34 cellular contexts compared by ENCODE assay signal in genomic region chr6:71280701-71281100, GRCh38.
"Had no signal": no experiment of that assay in that cellular context is flagged by ENCODE, and none has a peak within 500 bp of the region (broad histone marks: within the 10 kb centered on the region; RNA-seq: fewer than 3 reads in every experiment).

No MANE protein-coding gene starts in this region.

- H3K4me1 ChIP-seq: adrenal gland, ascending aorta, body of pancreas had no signal

- H3K36me3 ChIP-seq: adrenal gland, ascending aorta, brain microvascular endothelial cell, breast epithelium, cardiac muscle cell had no signal

- FAIRE-seq: astrocyte, bronchial epithelial cell had no signal

- H3K9me3 ChIP-seq: adrenal gland, ascending aorta, body of pancreas, breast epithelium had no signal

- H3K27ac ChIP-seq: adrenal gland, ascending aorta, body of pancreas, brain microvascular endothelial cell, breast epithelium, cardiac muscle cell had no signal

- DNase-seq: activated effector memory CD4-positive, alpha-beta T cell treated with anti-CD3 and anti-CD28 coated beads, Interleukin-2, amount 50 U/mL, for 16 hours; activated effector memory CD4-positive, alpha-beta T cell treated with Interleukin-2 at 50 U/mL for 16 hours; activated gamma-delta T cell; activated gamma-delta T cell treated with Interleukin-2 at 50 U/mL for 16 hours; activated naive CD4-positive, alpha-beta T cell; activated naive CD4-positive, alpha-beta T cell treated with anti-CD3 and anti-CD28 coated beads for 36 hours; activated naive CD4-positive, alpha-beta T cell treated with anti-CD3 and anti-CD28 coated beads, Interleukin-2, amount 10 ng/mL, durations not matched to agents 7 days and 5 days; activated naive CD4-positive, alpha-beta T cell treated with anti-CD3 and anti-CD28 coated beads, Interleukin-2, amount 50 U/mL, for 16 hours; activated naive CD4-positive, alpha-beta T cell treated with Interleukin-2 at 50 U/mL for 16 hours; activated naive CD8-positive, alpha-beta T cell treated with anti-CD3 and anti-CD28 coated beads for 36 hours; activated naive CD8-positive, alpha-beta T cell treated with anti-CD3 and anti-CD28 coated beads, Interleukin-2, amount 10 ng/mL, durations not matched to agents 7 days and 5 days; activated naive CD8-positive, alpha-beta T cell treated with anti-CD3 and anti-CD28 coated beads, Interleukin-2, amount 50 U/mL, for 24 hours; activated T-cell treated with anti-CD3 and anti-CD28 coated beads, Interleukin-2, amount 50 U/mL, for 1 hour; activated T-cell treated with anti-CD3 and anti-CD28 coated beads, Interleukin-2, amount 50 U/mL, for 24 hours; activated T-cell treated with anti-CD3 and anti-CD28 coated beads, Interleukin-2, amount 50 U/mL, for 4 hours; activated T-cell treated with anti-CD3 and anti-CD28 coated beads, Interleukin-2, amount 50 U/mL, for 48 hours; activated T-cell treated with anti-CD3 and anti-CD28 coated beads, Interleukin-2, amount 50 U/mL, for 72 hours; adrenal gland; amniotic stem cell; amygdala; anterior cingulate cortex; aorta; body of pancreas; brain microvascular endothelial cell; caudate nucleus; central memory CD4-positive, alpha-beta T cell; cerebellar nuclear complex had no signal

- H3K4me3 ChIP-seq: adrenal gland, ascending aorta, body of pancreas, breast epithelium, cardiac muscle cell had no signal

- H3K27me3 ChIP-seq: adrenal gland, ascending aorta, body of pancreas, brain microvascular endothelial cell, breast epithelium, cardiac muscle cell had no signal

- ATAC-seq: activated naive CD4-positive, alpha-beta T cell treated with anti-CD3 and anti-CD28 coated beads, Interleukin-2, amount 50 U/mL, for 72 hours; activated naive CD8-positive, alpha-beta T cell treated with anti-CD3 and anti-CD28 coated beads, Interleukin-2, amount 50 U/mL, for 24 hours; activated T-cell treated with anti-CD3 and anti-CD28 coated beads, Interleukin-2, amount 50 U/mL, for 4 hours; activated T-cell treated with anti-CD3 and anti-CD28 coated beads, Interleukin-2, amount 50 U/mL, for 72 hours; activated T-helper 17 cell treated with anti-CD3 and anti-CD28 coated beads, Interleukin-2, amount 50 U/mL, for 72 hours; body of pancreas had no signal
